29 cellular contexts compared by ENCODE assay signal in the genomic region with DNA sequence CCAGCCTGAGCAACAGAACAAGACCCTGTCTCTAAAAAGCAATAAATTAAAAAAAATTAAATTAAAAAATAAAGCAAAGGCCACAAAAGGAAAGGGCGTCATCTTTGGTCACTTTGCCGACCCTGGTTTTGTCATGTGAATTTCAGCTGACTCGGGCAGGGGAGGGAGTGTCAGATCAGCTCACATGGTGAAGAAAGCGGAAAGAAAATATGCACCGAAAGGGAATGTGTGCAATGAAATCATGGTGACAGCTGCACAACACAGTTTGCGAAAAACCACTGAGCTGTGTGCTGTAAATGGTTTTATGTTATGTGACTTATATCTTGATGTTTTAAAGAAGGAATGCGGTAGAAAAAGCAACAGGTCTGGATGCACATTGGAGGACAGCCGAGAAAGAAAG.
"Had no signal": no experiment of that assay in that cellular context is flagged by ENCODE, and none has a peak within 500 bp of the region (broad histone marks: within the 10 kb centered on the region; RNA-seq: fewer than 3 reads in every experiment).

No MANE protein-coding gene starts in this region.

- H3K27me3 Mint-ChIP-seq: activated B cell treated with CpG ODN at 0.5 μM for 24 hours; activated CD4-positive, alpha-beta T cell treated with anti-CD3 and anti-CD28 coated beads for 36 hours; stimulated activated naive CD8-positive, alpha-beta T cell treated with anti-CD3 and anti-CD28 coated beads, Interleukin-15, Interleukin-2, amounts not matched to agents 100 ng/mL and 50 ng/mL, for 24 hours had no signal

- H3K4me3 ChIP-seq: body of pancreas, colonic mucosa, heart right ventricle, left lung, lower lobe of right lung, pancreas, psoas muscle, thoracic aorta, upper lobe of left lung, vagina had no signal

- H3K4me1 ChIP-seq: body of pancreas, colonic mucosa, heart right ventricle, left lung, lower lobe of right lung, pancreas, psoas muscle, upper lobe of left lung, vagina had no signal

- H3K9me3 ChIP-seq: body of pancreas, colonic mucosa, left lung, lower lobe of right lung, pancreas, psoas muscle, thoracic aorta, upper lobe of left lung, vagina had no signal

- H3K4me1 Mint-ChIP-seq: activated B cell treated with CpG ODN at 0.5 μM for 24 hours; activated CD4-positive, alpha-beta T cell treated with anti-CD3 and anti-CD28 coated beads for 36 hours; nephron progenitor cell had no signal

- ATAC-seq: activated CD4-positive, alpha-beta T cell treated with anti-CD3 and anti-CD28 coated beads for 36 hours; activated naive CD4-positive, alpha-beta T cell treated with anti-CD3 and anti-CD28 coated beads, Interleukin-2, amount 50 U/mL, for 72 hours; activated T-cell treated with anti-CD3 and anti-CD28 coated beads, Interleukin-2, amount 50 U/mL, for 72 hours; body of pancreas; heart right ventricle; left lung; lower lobe of right lung; right cardiac atrium had no signal

- H3K27ac ChIP-seq: body of pancreas, colonic mucosa, heart right ventricle, left lung, lower lobe of right lung, pancreas, psoas muscle, thoracic aorta, upper lobe of left lung, vagina had no signal

- H3K27ac Mint-ChIP-seq: activated B cell treated with CpG ODN at 0.5 μM for 24 hours; activated CD4-positive, alpha-beta T cell treated with anti-CD3 and anti-CD28 coated beads for 36 hours; activated naive CD4-positive, alpha-beta T cell treated with anti-CD3 and anti-CD28 coated beads, Interleukin-2, amount 50 U/mL, for 72 hours; activated T-cell treated with anti-CD3 and anti-CD28 coated beads, Interleukin-2, amount 50 U/mL, for 72 hours; nephron progenitor cell; stimulated activated naive CD8-positive, alpha-beta T cell treated with anti-CD3 and anti-CD28 coated beads, Interleukin-15, Interleukin-2, amounts not matched to agents 100 ng/mL and 50 ng/mL, for 24 hours; T-helper 2 cell treated with Interferon-gamma antibody and Interleukin-4, amounts not matched to agents 5 μg/mL and 100 μg/mL, for 36 hours had no signal

- H3K36me3 ChIP-seq: colonic mucosa, left lung, lower lobe of right lung, pancreas, thoracic aorta, upper lobe of left lung, vagina had no signal

- H3K9me3 Mint-ChIP-seq: activated T-cell treated with anti-CD3 and anti-CD28 coated beads, Interleukin-2, amount 50 U/mL, for 72 hours; stimulated activated naive CD8-positive, alpha-beta T cell treated with anti-CD3 and anti-CD28 coated beads, Interleukin-15, Interleukin-2, amounts not matched to agents 100 ng/mL and 50 ng/mL, for 24 hours; T-helper 2 cell treated with Interferon-gamma antibody and Interleukin-4, amounts not matched to agents 5 μg/mL and 100 μg/mL, for 36 hours had no signal

- DNase-seq: activated B cell treated with CpG ODN at 0.5 μM for 24 hours; activated CD4-positive, alpha-beta T cell treated with anti-CD3 and anti-CD28 coated beads for 36 hours; activated CD4-positive, alpha-beta T cell treated with anti-CD3 and anti-CD28 coated beads, Interleukin-2, amount 50 U/mL, for 4 hours; activated naive CD4-positive, alpha-beta T cell; activated T-cell treated with anti-CD3 and anti-CD28 coated beads for 4 hours; activated T-cell treated with anti-CD3 and anti-CD28 coated beads, Interleukin-2, amount 50 U/mL, for 72 hours; anterior cingulate cortex; body of pancreas; cerebellar nuclear complex; colonic mucosa; effector CD8-positive, alpha-beta T cell; erythroblast; heart right ventricle; kidney glomerular epithelial cell; left lung; lower lobe of right lung; mesenchymal stem cell; nephron progenitor cell; pancreas; psoas muscle; right cardiac atrium; stimulated activated CD4-positive, alpha-beta T cell treated with anti-CD3 and anti-CD28 coated beads, Interleukin-2, amount 100 ng/mL, for 48 hours; T-helper 1 cell; upper lobe of left lung had no signal

- H3K4me3 Mint-ChIP-seq: activated B cell treated with CpG ODN at 0.5 μM for 24 hours; activated CD4-positive, alpha-beta T cell treated with anti-CD3 and anti-CD28 coated beads for 36 hours; activated T-cell treated with anti-CD3 and anti-CD28 coated beads, Interleukin-2, amount 50 U/mL, for 72 hours; nephron progenitor cell; stimulated activated naive CD8-positive, alpha-beta T cell treated with anti-CD3 and anti-CD28 coated beads, Interleukin-15, Interleukin-2, amounts not matched to agents 100 ng/mL and 50 ng/mL, for 24 hours; T-helper 2 cell treated with Interferon-gamma antibody and Interleukin-4, amounts not matched to agents 5 μg/mL and 100 μg/mL, for 36 hours had no signal

- H3K27me3 ChIP-seq: body of pancreas, colonic mucosa, heart right ventricle, left lung, pancreas, upper lobe of left lung, vagina had no signal
